In genomic region chrX:49710744-49711319, GRCh38 we compare ENCODE assay signal across 20 cellular contexts. TPM values are rescaled to one million over a fixed set of nuclear protein-coding genes. Genes with fewer than 3 reads are reported as not detected.
"Had no signal": no experiment of that assay in that cellular context is flagged by ENCODE, and none has a peak within 500 bp of the region (broad histone marks: within the 10 kb centered on the region; RNA-seq: fewer than 3 reads in every experiment).

No MANE protein-coding gene starts in this region.

- H3K36me3 ChIP-seq: cardiac muscle cell, lower lobe of right lung, prostate gland had no signal

- H3K79me2 ChIP-seq: hepatocyte had no signal

- H3K4me1 ChIP-seq: lower lobe of right lung, prostate gland had no signal

- DNase-seq: activated CD4-positive, alpha-beta T cell treated with anti-CD3 and anti-CD28 coated beads, Interleukin-2, amount 10 ng/mL, durations not matched to agents 7 days and 5 days; activated CD4-positive, CD25-positive, alpha-beta regulatory T cell; activated CD8-positive, alpha-beta memory T cell treated with anti-CD3 and anti-CD28 coated beads for 24 hours; activated naive CD4-positive, alpha-beta T cell treated with anti-CD3 and anti-CD28 coated beads for 36 hours; lower lobe of right lung; midbrain; naive B cell; nucleus accumbens; stimulated activated CD4-positive, alpha-beta T cell treated with anti-CD3 and anti-CD28 coated beads, Interleukin-12 subunit alpha, Interleukin-12 subunit beta, amount 100 ng/mL, for 4 hours; stimulated activated naive CD4-positive, alpha-beta T cell; substantia nigra had no signal

- H3K4me1 Mint-ChIP-seq: activated CD4-positive, alpha-beta T cell treated with anti-CD3 and anti-CD28 coated beads, Interleukin-2, amount 10 ng/mL, durations not matched to agents 7 days and 5 days; activated T-helper 17 cell treated with anti-CD3 and anti-CD28 coated beads, Interleukin-2, amount 50 U/mL, for 72 hours; naive B cell had no signal

- H3K9me3 ChIP-seq: lower lobe of right lung, prostate gland had no signal

- H3K4me2 ChIP-seq: hepatocyte had no signal

- H3K4me3 ChIP-seq: cardiac muscle cell, hepatocyte, lower lobe of right lung, prostate gland had no signal

- H3K27ac Mint-ChIP-seq: activated CD4-positive, alpha-beta T cell treated with anti-CD3 and anti-CD28 coated beads, Interleukin-2, amount 10 ng/mL, durations not matched to agents 7 days and 5 days; activated naive CD4-positive, alpha-beta T cell treated with anti-CD3 and anti-CD28 coated beads for 36 hours; activated T-helper 17 cell treated with anti-CD3 and anti-CD28 coated beads, Interleukin-2, amount 50 U/mL, for 72 hours; naive B cell; T-helper 1 cell treated with Interleukin-12 subunit alpha and Interleukin-12 subunit beta and Interleukin-4 antibody, amounts not matched to agents 30 μg/mL and 1 μg/mL, for 36 hours; type B pancreatic cell had no signal

- FAIRE-seq: colon, endothelial cell of umbilical vein had no signal

- ATAC-seq: activated T-helper 17 cell treated with anti-CD3 and anti-CD28 coated beads, Interleukin-2, amount 50 U/mL, for 72 hours; lower lobe of right lung had no signal

- H3K4me3 Mint-ChIP-seq: activated CD4-positive, alpha-beta T cell treated with anti-CD3 and anti-CD28 coated beads, Interleukin-2, amount 10 ng/mL, durations not matched to agents 7 days and 5 days; activated naive CD4-positive, alpha-beta T cell treated with anti-CD3 and anti-CD28 coated beads for 36 hours; activated T-helper 17 cell treated with anti-CD3 and anti-CD28 coated beads, Interleukin-2, amount 50 U/mL, for 72 hours; naive B cell; T-helper 1 cell treated with Interleukin-12 subunit alpha and Interleukin-12 subunit beta and Interleukin-4 antibody, amounts not matched to agents 30 μg/mL and 1 μg/mL, for 36 hours; type B pancreatic cell had no signal

- H2AFZ ChIP-seq: hepatocyte had no signal

- H3K27me3 ChIP-seq: cardiac muscle cell, hepatocyte had no signal

- H3K36me3 Mint-ChIP-seq: naive B cell, type B pancreatic cell had no signal

- H3K27ac ChIP-seq: cardiac muscle cell, hepatocyte, lower lobe of right lung, prostate gland had no signal

- H3K9me3 Mint-ChIP-seq: activated CD4-positive, alpha-beta T cell treated with anti-CD3 and anti-CD28 coated beads, Interleukin-2, amount 10 ng/mL, durations not matched to agents 7 days and 5 days; activated naive CD4-positive, alpha-beta T cell treated with anti-CD3 and anti-CD28 coated beads for 36 hours; activated T-helper 17 cell treated with anti-CD3 and anti-CD28 coated beads, Interleukin-2, amount 50 U/mL, for 72 hours; T-helper 1 cell treated with Interleukin-12 subunit alpha and Interleukin-12 subunit beta and Interleukin-4 antibody, amounts not matched to agents 30 μg/mL and 1 μg/mL, for 36 hours had no signal

RNA-seq across cellular contexts. Expression of gene PAGE1, which starts 15.0 kb away (rescaled TPM):
- total RNA-seq: activated CD4-positive, alpha-beta T cell treated with anti-CD3 and anti-CD28 coated beads, Interleukin-2, amount 10 ng/mL, durations not matched to agents 7 days and 5 days; activated naive CD4-positive, alpha-beta T cell treated with anti-CD3 and anti-CD28 coated beads for 36 hours; activated T-helper 17 cell treated with anti-CD3 and anti-CD28 coated beads, Interleukin-2, amount 50 U/mL, for 72 hours; cardiac muscle cell; endothelial cell of umbilical vein; fibroblast of lung; hepatocyte; lower lobe of right lung had no signal
- polyA plus RNA-seq: cardiac muscle cell, endothelial cell of umbilical vein, fibroblast of lung, hepatocyte had no signal
